1 cellular context compared by ENCODE assay signal in genomic region chr16:20598832-20599469, GRCh38.
TF ChIP-seq lines count a peak whose summit lies in the region.

No MANE protein-coding gene starts in this region.

TF ChIP-seq in GM23338, 12 proteins besides CTCF, POLR2A, EP300 and RAD21 (continued from another document):
- TF ChIP-seq ZNF462 (CRISPR knock-in tag; IDR thresholded peaks at IDR 0.05) (no peak), NANOG (IDR thresholded peaks at IDR 0.05; ENCODE audit: borderline replicate concordance) (no peak)
